In genomic region chr16:30874244-30874820, GRCh38 we compare ENCODE assay signal across 8 cellular contexts. TPM values are rescaled to one million over a fixed set of nuclear protein-coding genes. Genes with fewer than 3 reads are reported as not detected.
DNase-seq lines count a peak whose midpoint lies in the region; FAIRE-seq and TF ChIP-seq lines count a peak whose summit lies in the region.

No MANE protein-coding gene starts in this region.

- CTCF ChIA-PET in A673 (lab: Charles Lee): interaction anchor here (0.6 kb wide), 1 partner anchor 42 kb away, joined by 3 read pairs; no protein-coding TSS in a partner anchor

- no peaks in the 10 kb centered on the region for H3K27me3 ChIP-seq in A673 (replicated peaks; ENCODE audit: insufficient read depth, low read depth, low read length, poor library complexity)
- peaks cover 47% of the 10 kb centered on the region for H3K27me3 ChIP-seq in HUES64 (ENCODE audit: insufficient read depth, low read length)
- no peaks in the 10 kb centered on the region for H3K27me3 ChIP-seq in bronchial epithelial cell (ENCODE audit: control insufficient read depth, insufficient read depth, low read length)
- H3K27me3 ChIP-seq in mucosa of stomach (ENCODE audit: control insufficient read depth, insufficient read depth, low read length): no peaks in the 10 kb centered on the region

- no TSS peak for BruUV-seq in A673 (replicated peaks; lab: Mats Ljungman, UMichigan)

- H3K9ac ChIP-seq in HUES64 (ENCODE audit: low read depth, low read length) (peak overlapping the region; percentile 97), mucosa of stomach (ENCODE audit: low read length) (peak overlapping the region; percentile 93)

- no peak for TF ChIP-seq CTCF in A673 (conservative IDR thresholded peaks at IDR 0.05; ENCODE audit: low read depth, low read length)
- no peak for TF ChIP-seq CTCF in bronchial epithelial cell (IDR thresholded peaks at IDR 0.05; ENCODE audit: insufficient read depth, low read length, severe bottlenecking)

- WGBS in HUES64: 28% methylated on average over 23 of the region's 23 CpGs

- no peaks in the 10 kb centered on the region for H3K36me3 ChIP-seq in A673 (ENCODE audit: insufficient read depth, low read length, poor library complexity, severe bottlenecking)
- 0 out of 2 replicates have a peak, but pooled peaks cover 6% of the 10 kb centered on the region for H3K36me3 ChIP-seq in HUES64 (ENCODE audit: insufficient read depth, low read length)
- peaks cover 2% of the 10 kb centered on the region for H3K36me3 ChIP-seq in bronchial epithelial cell (ENCODE audit: control insufficient read depth, insufficient read depth, low read length)
- no peaks in the 10 kb centered on the region for H3K36me3 ChIP-seq in mucosa of stomach (ENCODE audit: control insufficient read depth, insufficient read depth, low read length)

- H3K4me3 ChIP-seq in A673 (ENCODE audit: low read depth, low read length, poor library complexity, severe bottlenecking) (peak overlapping the region; percentile 85), HUES64 (ENCODE audit: low read length) (peak overlapping the region; percentile 87), bronchial epithelial cell (ENCODE audit: low read depth, low read length) (peak overlapping the region; percentile 91), mucosa of stomach (ENCODE audit: low read length) (peak overlapping the region; percentile 71)

- H3K4me1 ChIP-seq in A673 (ENCODE audit: insufficient read depth, low read length, poor library complexity, severe bottlenecking): no peaks in the 10 kb centered on the region
- peaks cover 8% of the 10 kb centered on the region; the same call in 1 of the 2 replicates for H3K4me1 ChIP-seq in HUES64 (ENCODE audit: insufficient read depth, low read length)
- H3K4me1 ChIP-seq in mucosa of stomach (ENCODE audit: control insufficient read depth, insufficient read depth, low read length): peaks cover 14% of the 10 kb centered on the region

- DNase-seq in A673 (ENCODE audit: low spot score): no peak
- no peak for DNase-seq in bronchial epithelial cell (ENCODE audit: low read depth)
- no peak for DNase-seq in GM03348 (ENCODE audit: low spot score)
- DNase-seq in CD1c-positive myeloid dendritic cell (ENCODE audit: extremely low spot score): no peak
- no peak for DNase-seq in hepatic stellate cell (ENCODE audit: low spot score)
- DNase-seq in OCI-M2 (lab: John Stamatoyannopoulos, UW; ENCODE audit: unreplicated experiment): no peak

- H3K27ac ChIP-seq in A673 (ENCODE audit: low read depth, low read length, poor library complexity, severe bottlenecking) (peak overlapping the region; percentile 84), HUES64 (ENCODE audit: low read depth, low read length) (no peak overlapping the region)

- POLR2A ChIA-PET in A673 (lab: Charles Lee; ENCODE audit: low non-redundant PET): no interaction called here

- H3K9me3 ChIP-seq in A673 (ENCODE audit: low read depth, low read length, poor library complexity, severe bottlenecking) (no peaks in the 10 kb centered on the region), HUES64 (ENCODE audit: insufficient read depth, low read depth, low read length) (no peaks in the 10 kb centered on the region), mucosa of stomach (ENCODE audit: control insufficient read depth, low read length) (no peaks in the 10 kb centered on the region)

- FAIRE-seq in bronchial epithelial cell (lab: Jason Lieb, UNC): no peak

- intact Hi-C loops in A673 (cut with micrococcal nuclease; ENCODE audit: unreplicated experiment): loop anchor here (2.0 kb wide), 1 partner anchor 60 kb away; no protein-coding TSS in a partner anchor

RNA-seq across cellular contexts. Expression of gene BCL7C, which starts 19.5 kb away (rescaled TPM):
- total RNA-seq in A673 (2021) (28.2 and 34.7 TPM in 2 replicates), bronchial epithelial cell (24.7 and 50.1 TPM in 2 replicates)
- polyA plus RNA-seq in HUES64 (2013, experiment 1 of 2): 19.2 TPM
- 20.5 TPM for polyA plus RNA-seq in HUES64 (2013, experiment 2 of 2)

RNA-seq across cellular contexts. Expression of gene CTF1, which starts 22.1 kb away (rescaled TPM):
- total RNA-seq in A673 (2021): 1.4 and 1.6 TPM in 2 replicates
- 1.0 TPM for polyA plus RNA-seq in HUES64 (2013, experiment 1 of 2)
- 1.6 TPM for polyA plus RNA-seq in HUES64 (2013, experiment 2 of 2)
- 0.26 and 0.38 TPM in 2 replicates for total RNA-seq in bronchial epithelial cell

RNA-seq across cellular contexts. Expression of gene FBXL19, which starts 49.0 kb away (rescaled TPM):
- total RNA-seq in A673 (2021) (37.0 and 39.3 TPM in 2 replicates), bronchial epithelial cell (7.9 and 10.0 TPM in 2 replicates)
- polyA plus RNA-seq in HUES64 (2013, experiment 1 of 2): 53.0 TPM
- polyA plus RNA-seq in HUES64 (2013, experiment 2 of 2): 53.0 TPM
